16 cellular contexts compared by ENCODE assay signal in genomic region chr3:63048365-63048764, GRCh38.
DNase-seq lines count a peak whose midpoint lies in the region; FAIRE-seq and TF ChIP-seq lines count a peak whose summit lies in the region.
"Had no signal": no experiment of that assay in that cellular context is flagged by ENCODE, and none has a peak within 500 bp of the region (broad histone marks: within the 10 kb centered on the region; RNA-seq: fewer than 3 reads in every experiment).

No MANE protein-coding gene starts in this region.

- peak; percentile 26 for DNase-seq in SIG-M5 treated with dmso at 0.1 percent for 504 hours (lab: John Stamatoyannopoulos, UW; ENCODE audit: unreplicated experiment)
- no peak for DNase-seq in SIG-M5 (lab: John Stamatoyannopoulos, UW)
- peak; percentile 50 for DNase-seq in HT1080 (ENCODE audit: low read depth)
- peak; percentile 14 for DNase-seq in epithelial cell of esophagus (ENCODE audit: low read depth)
- DNase-seq in urothelium cell line (ENCODE audit: low spot score), result peak; percentile 32
- no peak for DNase-seq in NCI-H526 (lab: John Stamatoyannopoulos, UW)
- DNase-seq in activated effector memory CD4-positive, alpha-beta T cell treated with Interleukin-2 at 50 U/mL for 16 hours, result no peak
- no peak for DNase-seq in LoVo (ENCODE audit: low spot score)
- DNase-seq: DMS 273 treated with DMSO at 0.1 percent for 48 hours, EL, HFFc6, NCI-H1417 treated with DMSO at 0.1 percent for 48 hours, NCI-H187 treated with DMSO at 0.1 percent for 48 hours, NCI-H345 had no signal

- FAIRE-seq in urothelium cell line (lab: Jason Lieb, UNC), result no peak
- FAIRE-seq: GM12891 had no signal

- H3K4me3 ChIP-seq in epithelial cell of esophagus (ENCODE audit: low read length), result no peak overlapping the region
- H3K4me3 ChIP-seq: SK-N-MC had no signal

- TF ChIP-seq CTCF in epithelial cell of esophagus (IDR thresholded peaks at IDR 0.05; ENCODE audit: insufficient read depth, low read depth, low read length, missing control alignments), result no peak

Comparison
In these comparisons a context has a peak if more than half of its experiments do, and no peak if none do; other contexts are left out.
1. DNase-seq: peak in SIG-M5 treated with dmso at 0.1 percent for 504 hours (single experiment), HT1080 (single experiment), epithelial cell of esophagus (single experiment) and urothelium cell line (single experiment); none in SIG-M5 (single experiment), NCI-H526 (0 of 2), activated effector memory CD4-positive, alpha-beta T cell treated with Interleukin-2 at 50 U/mL for 16 hours (single experiment) and LoVo (single experiment).